ENCODE assay signal across 11 cellular contexts in genomic region chr1:236144446-236145150, GRCh38. TPM values are rescaled to one million over a fixed set of nuclear protein-coding genes. Genes with fewer than 3 reads are reported as not detected.
DNase-seq lines count a peak whose midpoint lies in the region; ATAC-seq lines count a peak whose summit lies in the region.
"Had no signal": no experiment of that assay in that cellular context is flagged by ENCODE, and none has a peak within 500 bp of the region (broad histone marks: within the 10 kb centered on the region; RNA-seq: fewer than 3 reads in every experiment).

No MANE protein-coding gene starts in this region.

- ATAC-seq in T-helper 17 cell (no peak), GM19328 (IDR thresholded peaks at IDR 0.05; ENCODE audit: unreplicated experiment) (no peak), GM19324 (IDR thresholded peaks at IDR 0.05; ENCODE audit: low FRiP score, unreplicated experiment) (no peak), HG02571 (IDR thresholded peaks at IDR 0.05; ENCODE audit: unreplicated experiment) (no peak)

- no peak overlapping the region for H3K27ac ChIP-seq in BLaER1
- H3K27ac ChIP-seq: PC-9 had no signal

- no peaks in the 10 kb centered on the region; the same call in 1 of the 2 replicates for H3K36me3 ChIP-seq in BLaER1

- DNase-seq in GM19240 (ENCODE audit: insufficient read length, low spot score) (peak; percentile 60), T-helper 17 cell (no peak), inferior parietal cortex (ENCODE audit: extremely low spot score) (peak; percentile 18), MV-4-11 (lab: John Stamatoyannopoulos, UW) (no peak)
- DNase-seq: activated naive CD4-positive, alpha-beta T cell treated with anti-CD3 and anti-CD28 coated beads, Interleukin-2, amount 50 U/mL, for 16 hours; DMS79 treated with DMSO at 0.1 percent for 48 hours; PC-9 had no signal

- peaks cover 52% of the 10 kb centered on the region for H3K4me1 Mint-ChIP-seq in T-helper 17 cell

- peaks cover 68% of the 10 kb centered on the region for H4K20me1 ChIP-seq in BLaER1

- H3K4me3 ChIP-seq in BLaER1, result 0 out of 2 replicates have a peak overlapping the region, but pooled peaks have one; percentile 83
- H3K4me3 ChIP-seq: PC-9 had no signal

- H3K27ac Mint-ChIP-seq in T-helper 17 cell, result peak overlapping the region; percentile 89

- H3K9me3 ChIP-seq in BLaER1 (no peaks in the 10 kb centered on the region), T-helper 17 cell (ENCODE audit: control insufficient read depth, low read length, poor library complexity, severe bottlenecking) (no peaks in the 10 kb centered on the region)

- peak overlapping the region; percentile 50 for H3K4me3 Mint-ChIP-seq in T-helper 17 cell

- H3K4me2 ChIP-seq in BLaER1, result peak overlapping the region; percentile 99
- H3K4me2 ChIP-seq: PC-9 had no signal

- peaks cover 15% of the 10 kb centered on the region for H3K27me3 Mint-ChIP-seq in T-helper 17 cell

- H3K36me3 Mint-ChIP-seq in T-helper 17 cell (ENCODE audit: low read depth), result peaks cover 10% of the 10 kb centered on the region

- no peak overlapping the region for H3K9ac ChIP-seq in BLaER1

- peaks cover 23% of the 10 kb centered on the region for H3K27me3 ChIP-seq in BLaER1

- H3K4me1 ChIP-seq in BLaER1, result peaks cover 47% of the 10 kb centered on the region

RNA-seq across cellular contexts. Expression of gene GPR137B, which starts 2.3 kb away (rescaled TPM):
- total RNA-seq in T-helper 17 cell, result 10 to 100 TPM; 13.6 to 14.3 TPM
- total RNA-seq: PC-9 had no signal

Comparison
In these comparisons a context has a peak if more than half of its experiments do, and no peak if none do; other contexts are left out.
1. DNase-seq: peak in GM19240 (single experiment) and inferior parietal cortex (single experiment); none in T-helper 17 cell (0 of 3) and MV-4-11 (single experiment).